ENCODE assay signal across 19 cellular contexts in the genomic region with DNA sequence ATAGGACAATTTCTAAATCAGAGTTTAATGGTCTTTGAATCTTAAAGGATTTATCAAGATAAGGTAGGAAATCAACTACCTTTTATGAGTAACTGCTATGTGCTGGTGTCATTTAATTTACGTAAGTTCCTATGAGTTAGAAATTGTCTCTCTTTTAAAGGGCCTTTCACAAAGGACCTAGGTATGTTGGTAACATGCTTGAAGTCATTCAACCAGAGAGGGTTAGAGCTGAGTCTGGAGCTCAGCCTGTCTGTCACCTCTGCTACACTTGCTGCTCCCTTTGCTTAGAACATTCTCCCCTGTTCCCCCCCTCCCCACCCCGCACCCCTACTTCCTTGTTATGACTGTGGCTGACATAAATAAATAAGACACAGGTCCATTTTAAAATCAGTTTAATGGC.
DNase-seq lines count a peak whose midpoint lies in the region; ATAC-seq, FAIRE-seq and TF ChIP-seq lines count a peak whose summit lies in the region.
"Had no signal": no experiment of that assay in that cellular context is flagged by ENCODE, and none has a peak within 500 bp of the region (broad histone marks: within the 10 kb centered on the region; RNA-seq: fewer than 3 reads in every experiment).

No MANE protein-coding gene starts in this region.

- H3K4me3 ChIP-seq in CD8-positive, alpha-beta T cell (ENCODE audit: low read depth, low read length): no peak overlapping the region
- H3K4me3 ChIP-seq: BLaER1, SJCRH30 had no signal

- no peaks in the 10 kb centered on the region for H3K36me3 ChIP-seq in CD8-positive, alpha-beta T cell (ENCODE audit: insufficient read depth, low read length)
- H3K36me3 ChIP-seq: BLaER1, SJCRH30 had no signal

- ATAC-seq in HG03103 (IDR thresholded peaks at IDR 0.05; ENCODE audit: low read depth, unreplicated experiment): peak; percentile 24
- ATAC-seq in HG03025 (IDR thresholded peaks at IDR 0.05; ENCODE audit: low FRiP score, unreplicated experiment): no peak
- ATAC-seq in CD8-positive, alpha-beta T cell: no peak
- no peak for ATAC-seq in HG03097 (IDR thresholded peaks at IDR 0.05; ENCODE audit: low FRiP score, unreplicated experiment)

- H3K27ac Mint-ChIP-seq in Calu3 (ENCODE audit: unreplicated experiment): peak overlapping the region; percentile 79
- H3K27ac Mint-ChIP-seq in chondrocyte (ENCODE audit: unreplicated experiment): peak overlapping the region; percentile 66
- no peak overlapping the region for H3K27ac Mint-ChIP-seq in CD8-positive, alpha-beta T cell
- H3K27ac Mint-ChIP-seq: CD4-positive, alpha-beta memory T cell had no signal

- no peaks in the 10 kb centered on the region for H3K9me3 Mint-ChIP-seq in Calu3 (ENCODE audit: low read depth, unreplicated experiment)
- H3K9me3 Mint-ChIP-seq in chondrocyte (ENCODE audit: low read depth): no peaks in the 10 kb centered on the region
- no peaks in the 10 kb centered on the region for H3K9me3 Mint-ChIP-seq in CD8-positive, alpha-beta T cell
- H3K9me3 Mint-ChIP-seq: CD4-positive, alpha-beta memory T cell; H9 had no signal

- peak overlapping the region; percentile 22 for H3K4me3 Mint-ChIP-seq in Calu3 (ENCODE audit: low read depth, unreplicated experiment)
- no peak overlapping the region for H3K4me3 Mint-ChIP-seq in chondrocyte (ENCODE audit: unreplicated experiment)
- no peak overlapping the region for H3K4me3 Mint-ChIP-seq in CD8-positive, alpha-beta T cell
- H3K4me3 Mint-ChIP-seq: CD4-positive, alpha-beta memory T cell; H9 had no signal

- FAIRE-seq in GM18507 (lab: Jason Lieb, UNC): peak; percentile 59
- FAIRE-seq: D721Med had no signal

- H3K27me3 Mint-ChIP-seq in Calu3 (ENCODE audit: unreplicated experiment) (no peaks in the 10 kb centered on the region), chondrocyte (ENCODE audit: low read depth) (no peaks in the 10 kb centered on the region)
- no peaks in the 10 kb centered on the region for H3K27me3 Mint-ChIP-seq in CD8-positive, alpha-beta T cell (ENCODE audit: low read depth)

- no peaks in the 10 kb centered on the region for H3K27me3 ChIP-seq in CD8-positive, alpha-beta T cell (ENCODE audit: insufficient read depth, low read length)
- H3K27me3 ChIP-seq: BLaER1, SJCRH30 had no signal

- POLR2A ChIA-PET in CD8-positive, alpha-beta T cell (lab: Charles Lee): no interaction called here

- no peaks in the 10 kb centered on the region for H3K4me1 ChIP-seq in CD8-positive, alpha-beta T cell (ENCODE audit: insufficient read depth, low read length)
- H3K4me1 ChIP-seq: BLaER1 had no signal

- no peaks in the 10 kb centered on the region for H3K9me3 ChIP-seq in CD8-positive, alpha-beta T cell (ENCODE audit: low read length)
- H3K9me3 ChIP-seq: BLaER1, SJCRH30 had no signal

- CTCF ChIA-PET in Calu3 (lab: Charles Lee): interaction anchor here (0.6 to 3.0 kb wide), 2 partner anchors 189 to 229 kb away, joined by 8 to 20 read pairs; a partner anchor contains a TSS
- CTCF ChIA-PET in CD8-positive, alpha-beta T cell (lab: Charles Lee): no interaction called here

- intact Hi-C loops in Calu3 (cut with micrococcal nuclease; ENCODE audit: unreplicated experiment): loop anchor here (2.0 to 10.0 kb wide), 5 partner anchors 92 to 188 kb away; no protein-coding TSS in a partner anchor
- intact Hi-C loops in CD8-positive, alpha-beta T cell (cut with DNase I, micrococcal nuclease): no loop called here

- H3K36me3 Mint-ChIP-seq in Calu3 (ENCODE audit: insufficient read depth, unreplicated experiment): peaks cover 19% of the 10 kb centered on the region
- no peaks in the 10 kb centered on the region for H3K36me3 Mint-ChIP-seq in chondrocyte (ENCODE audit: low read depth)
- no peaks in the 10 kb centered on the region for H3K36me3 Mint-ChIP-seq in CD8-positive, alpha-beta T cell
- H3K36me3 Mint-ChIP-seq: CD4-positive, alpha-beta memory T cell had no signal

- H3K4me1 Mint-ChIP-seq in Calu3 (ENCODE audit: low read depth, unreplicated experiment) (peaks cover 34% of the 10 kb centered on the region), chondrocyte (ENCODE audit: low read depth) (peaks cover 30% of the 10 kb centered on the region)
- H3K4me1 Mint-ChIP-seq in CD8-positive, alpha-beta T cell (ENCODE audit: low read depth): no peaks in the 10 kb centered on the region
- H3K4me1 Mint-ChIP-seq: CD4-positive, alpha-beta memory T cell had no signal

- BruUV-seq in Calu3 (replicated peaks; lab: Mats Ljungman, UMichigan): no TSS peak

- DNase-seq in Calu3 (no peak), GM18507 (ENCODE audit: extremely low spot score, insufficient read length, low read depth) (no peak), chondrocyte (ENCODE audit: low spot score) (no peak), Kasumi-1 (lab: John Stamatoyannopoulos, UW) (no peak)
- no peak for DNase-seq in CD8-positive, alpha-beta T cell
- DNase-seq: CD4-positive, alpha-beta memory T cell; DMS79 treated with DMSO at 0.1 percent for 48 hours; H9; KG1; NCI-H1417; NCI-H187 treated with DMSO at 0.1 percent for 48 hours; NCI-H226; NCI-H524; SJCRH30 had no signal

- TF ChIP-seq CTCF in Calu3 (IDR thresholded peaks at IDR 0.05; ENCODE audit: unreplicated experiment) (no peak), chondrocyte (IDR thresholded peaks at IDR 0.05) (no peak)
- TF ChIP-seq CTCF in CD8-positive, alpha-beta T cell (IDR thresholded peaks at IDR 0.05): no peak

- H3K27ac ChIP-seq in CD8-positive, alpha-beta T cell (ENCODE audit: low read depth, low read length): no peak overlapping the region
- H3K27ac ChIP-seq: BLaER1, SJCRH30 had no signal
